ENCODE assay signal across 17 cellular contexts in the genomic region with DNA sequence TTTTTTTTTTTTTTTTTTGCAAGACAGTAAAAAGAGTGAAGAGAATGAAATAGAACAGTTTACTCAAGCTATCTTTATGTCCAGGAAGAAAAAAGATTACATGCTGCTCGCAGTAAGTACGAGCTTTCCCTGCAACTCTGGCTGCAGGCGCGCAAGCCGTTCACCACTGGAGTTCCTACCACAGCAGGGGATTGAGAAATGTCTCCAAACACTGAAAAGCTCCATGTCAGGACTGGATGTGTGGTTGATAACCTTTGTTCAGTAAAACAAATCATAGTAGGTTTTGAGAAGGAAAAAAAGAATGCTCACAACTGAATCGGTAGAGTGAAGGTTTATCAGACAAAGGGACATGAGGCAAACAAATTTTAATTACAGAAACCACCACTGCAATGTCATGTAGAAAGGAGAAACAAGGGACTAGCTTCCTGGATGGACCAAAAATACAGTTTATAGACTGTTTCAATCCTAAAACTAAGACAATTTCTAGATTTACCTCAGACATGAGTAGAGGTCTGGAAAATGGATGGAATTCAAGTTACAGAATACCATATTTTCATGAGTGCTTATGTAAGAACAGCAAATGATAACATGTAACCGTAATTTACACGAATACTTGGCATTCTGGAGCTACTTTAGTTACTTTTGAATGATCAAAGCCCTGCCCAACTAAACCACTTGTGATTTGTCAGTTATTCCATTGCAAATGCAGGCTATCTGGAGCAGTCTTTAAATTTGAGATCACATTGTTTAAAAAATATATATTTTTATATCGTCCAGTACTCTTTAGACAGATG.
DNase-seq lines count a peak whose midpoint lies in the region; ATAC-seq and TF ChIP-seq lines count a peak whose summit lies in the region.
"Had no signal": no experiment of that assay in that cellular context is flagged by ENCODE, and none has a peak within 500 bp of the region (broad histone marks: within the 10 kb centered on the region; RNA-seq: fewer than 3 reads in every experiment).

No MANE protein-coding gene starts in this region.

- peaks cover 48% of the 10 kb centered on the region for H3K4me1 Mint-ChIP-seq in CD14-positive monocyte

- no peak overlapping the region for H3K4me3 Mint-ChIP-seq in CD14-positive monocyte
- H3K4me3 Mint-ChIP-seq: activated CD4-positive, alpha-beta T cell treated with anti-CD3 and anti-CD28 coated beads, Interleukin-2, amount 10 ng/mL, durations not matched to agents 7 days and 5 days; activated naive CD8-positive, alpha-beta T cell treated with anti-CD3 and anti-CD28 coated beads, Interleukin-2, amount 10 ng/mL, durations not matched to agents 7 days and 5 days; effector memory CD8-positive, alpha-beta T cell had no signal

- H3K18ac ChIP-seq in mesendoderm (ENCODE audit: low read length) = no peak overlapping the region

- DNase-seq in CD14-positive monocyte (ENCODE audit: low spot score) (no peak), HuH-7 (ENCODE audit: low spot score) (peak; percentile 6), mesendoderm (peak; percentile 59), lower lobe of right lung (no peak), left ventricle myocardium superior (no peak)
- DNase-seq: activated CD4-positive, alpha-beta T cell treated with anti-CD3 and anti-CD28 coated beads, Interleukin-2, amount 10 ng/mL, durations not matched to agents 7 days and 5 days; activated naive CD8-positive, alpha-beta T cell treated with anti-CD3 and anti-CD28 coated beads, Interleukin-2, amount 10 ng/mL, durations not matched to agents 7 days and 5 days; COR-L47; effector memory CD8-positive, alpha-beta T cell; KG1; midbrain had no signal

- H3K36me3 Mint-ChIP-seq in CD14-positive monocyte = peaks cover 30 to 34% of the 10 kb centered on the region in 2 donors

- ATAC-seq in lower lobe of right lung = no peak
- ATAC-seq in HG03196 (IDR thresholded peaks at IDR 0.05; ENCODE audit: unreplicated experiment) = no peak
- no peak for ATAC-seq in left ventricle myocardium superior
- no peak for ATAC-seq in HG03469 (IDR thresholded peaks at IDR 0.05; ENCODE audit: unreplicated experiment)
- ATAC-seq: effector memory CD8-positive, alpha-beta T cell; right cardiac atrium; SK-N-SH treated with all-trans-retinoic acid at 6 μM for 48 hours had no signal

- H2BK5ac ChIP-seq in mesendoderm (ENCODE audit: low read length) = no peak overlapping the region

- no peak overlapping the region for H3K9ac ChIP-seq in mesendoderm (ENCODE audit: low read length)

- peak overlapping the region in 4 of 7 donors; percentile 33 to 51 (median 42) for H3K27ac Mint-ChIP-seq in CD14-positive monocyte
- H3K27ac Mint-ChIP-seq: activated CD4-positive, alpha-beta T cell treated with anti-CD3 and anti-CD28 coated beads, Interleukin-2, amount 10 ng/mL, durations not matched to agents 7 days and 5 days; activated naive CD8-positive, alpha-beta T cell treated with anti-CD3 and anti-CD28 coated beads, Interleukin-2, amount 10 ng/mL, durations not matched to agents 7 days and 5 days; effector memory CD8-positive, alpha-beta T cell had no signal

- H3K36me3 ChIP-seq in mesendoderm (ENCODE audit: control insufficient read depth, insufficient read depth, low read length) (peaks cover 4% of the 10 kb centered on the region), lower lobe of right lung (peaks cover 21% of the 10 kb centered on the region)

- H3K79me1 ChIP-seq in mesendoderm (ENCODE audit: low read length) = peaks cover 9% of the 10 kb centered on the region

- H3K27me3 ChIP-seq in mesendoderm (ENCODE audit: insufficient read depth, low read length, poor library complexity) (no peaks in the 10 kb centered on the region), lower lobe of right lung (ENCODE audit: low read depth) (no peaks in the 10 kb centered on the region)
- H3K27me3 ChIP-seq: cardiac muscle cell had no signal

- H4K8ac ChIP-seq in mesendoderm (ENCODE audit: low read depth, low read length) = no peak overlapping the region

- H3K4me1 ChIP-seq in mesendoderm (ENCODE audit: control insufficient read depth, low read depth, low read length) = peaks cover 7% of the 10 kb centered on the region
- H3K4me1 ChIP-seq in lower lobe of right lung = peaks cover 15% of the 10 kb centered on the region

- H4K5ac ChIP-seq in mesendoderm (ENCODE audit: low read length) = no peak overlapping the region

- no peak overlapping the region for H3K4ac ChIP-seq in mesendoderm (ENCODE audit: low read depth, low read length)

- intact Hi-C loops in CD14-positive monocyte (cut with micrococcal nuclease) = no loop called here
- intact Hi-C loops in lower lobe of right lung (cut with DNase I) = no loop called here
- intact Hi-C loops in left ventricle myocardium superior (cut with micrococcal nuclease) = no loop called here

- peak overlapping the region; percentile 2 for H3K27ac ChIP-seq in angular gyrus (ENCODE audit: low read depth, low read length)
- no peak overlapping the region for H3K27ac ChIP-seq in mesendoderm (ENCODE audit: low read depth, low read length)
- H3K27ac ChIP-seq in lower lobe of right lung = no peak overlapping the region
- H3K27ac ChIP-seq: cardiac muscle cell had no signal

- H3K23ac ChIP-seq in mesendoderm (ENCODE audit: low read length) = no peak overlapping the region

- H3K79me2 ChIP-seq in mesendoderm (ENCODE audit: control insufficient read depth, insufficient read depth, low read length) = peaks cover 29% of the 10 kb centered on the region

- H2BK15ac ChIP-seq in mesendoderm (replicated peaks; ENCODE audit: low read depth) = no peak overlapping the region

- no peak for TF ChIP-seq CTCF in CD14-positive monocyte (IDR thresholded peaks at IDR 0.05)
- no peak for TF ChIP-seq CTCF in lower lobe of right lung (IDR thresholded peaks at IDR 0.05)

- WGBS in mesendoderm (ENCODE audit: extremely low coverage, insufficient coverage, low lambda C conversion rate) = no CpG with 5 or more reads among the region's 9 CpGs

- H3K9me3 ChIP-seq in lower lobe of right lung = no peaks in the 10 kb centered on the region

- no peak overlapping the region for H3K4me3 ChIP-seq in mesendoderm (ENCODE audit: low read length)
- no peak overlapping the region for H3K4me3 ChIP-seq in lower lobe of right lung
- H3K4me3 ChIP-seq: cardiac muscle cell had no signal

- H2AK5ac ChIP-seq in mesendoderm (ENCODE audit: low read length) = no peak overlapping the region

- H3K4me2 ChIP-seq in mesendoderm (ENCODE audit: low read length) = no peak overlapping the region

- H3K27me3 Mint-ChIP-seq in CD14-positive monocyte (ENCODE audit: low read depth in 3 of 3) = no peaks in the 10 kb centered on the region
- H3K27me3 Mint-ChIP-seq: activated CD4-positive, alpha-beta T cell treated with anti-CD3 and anti-CD28 coated beads, Interleukin-2, amount 10 ng/mL, durations not matched to agents 7 days and 5 days; activated naive CD8-positive, alpha-beta T cell treated with anti-CD3 and anti-CD28 coated beads, Interleukin-2, amount 10 ng/mL, durations not matched to agents 7 days and 5 days; effector memory CD8-positive, alpha-beta T cell had no signal

- no peak overlapping the region for H3K56ac ChIP-seq in mesendoderm (ENCODE audit: low read length)

- no peak overlapping the region for H2BK120ac ChIP-seq in mesendoderm (ENCODE audit: low read depth, low read length)

- peaks cover 0 to 2% (median 0%) of the 10 kb centered on the region in 7 donors for H3K9me3 Mint-ChIP-seq in CD14-positive monocyte
- H3K9me3 Mint-ChIP-seq: activated CD4-positive, alpha-beta T cell treated with anti-CD3 and anti-CD28 coated beads, Interleukin-2, amount 10 ng/mL, durations not matched to agents 7 days and 5 days; activated naive CD8-positive, alpha-beta T cell treated with anti-CD3 and anti-CD28 coated beads, Interleukin-2, amount 10 ng/mL, durations not matched to agents 7 days and 5 days; effector memory CD8-positive, alpha-beta T cell had no signal

Comparison
In these comparisons a context has a peak if more than half of its experiments do, and no peak if none do; other contexts are left out.
1. DNase-seq: peak in HuH-7 (single experiment) and mesendoderm (single experiment); none in CD14-positive monocyte (single experiment), lower lobe of right lung (single experiment) and left ventricle myocardium superior (single experiment).